In the genomic region with DNA sequence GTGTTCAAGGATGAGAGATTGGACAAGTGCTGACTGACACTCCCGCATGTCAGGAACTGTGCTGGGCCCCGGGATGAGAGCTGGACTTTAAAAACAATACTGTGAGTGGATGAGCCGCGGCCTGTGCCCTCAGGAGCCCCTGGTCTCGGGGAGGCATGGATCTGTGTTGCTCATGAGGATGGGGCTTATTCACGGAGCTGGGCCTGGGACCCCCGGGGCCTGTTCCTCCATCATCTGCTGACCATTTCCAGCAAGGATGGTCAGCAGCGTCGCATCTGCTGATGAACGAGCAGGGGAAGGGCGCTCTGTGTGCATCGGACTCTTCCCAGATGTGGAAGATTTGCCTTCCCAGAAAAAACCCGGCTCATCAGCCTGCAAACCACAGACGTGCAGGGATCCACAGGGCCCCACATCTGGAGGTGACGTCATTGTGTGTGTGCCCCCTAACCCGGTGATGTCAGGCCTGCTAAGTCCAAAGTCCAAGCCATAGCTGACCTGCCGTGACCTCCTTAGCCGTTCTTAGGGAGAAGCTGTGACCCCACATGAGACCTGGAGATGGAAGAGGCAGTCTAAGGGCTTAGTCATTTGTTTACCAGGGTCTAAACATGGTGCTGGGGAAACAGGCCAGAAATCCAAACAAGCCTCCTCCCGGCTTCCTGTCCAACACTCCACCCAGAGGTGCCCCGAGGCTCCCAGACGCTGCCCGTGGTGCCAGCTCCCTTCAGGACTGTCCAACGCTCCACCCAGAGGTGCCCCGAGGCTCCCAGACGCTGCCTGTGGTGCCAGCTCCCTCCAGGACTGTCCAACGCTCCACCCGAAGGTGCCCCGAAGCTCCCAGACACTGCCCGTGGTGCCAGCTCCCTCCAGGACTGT, we compare ENCODE assay signal across 15 cellular contexts.
DNase-seq lines count a peak whose midpoint lies in the region; ATAC-seq and TF ChIP-seq lines count a peak whose summit lies in the region.
"Had no signal": no experiment of that assay in that cellular context is flagged by ENCODE, and none has a peak within 500 bp of the region (broad histone marks: within the 10 kb centered on the region; RNA-seq: fewer than 3 reads in every experiment).

No MANE protein-coding gene starts in this region.

- no peak for TF ChIP-seq CTCF in Panc1 (IDR thresholded peaks at IDR 0.05)
- no peak for TF ChIP-seq CTCF in foreskin keratinocyte (conservative IDR thresholded peaks at IDR 0.05)
- TF ChIP-seq CTCF in glutamatergic neuron (IDR thresholded peaks at IDR 0.05; ENCODE audit: partially characterized antibody, unreplicated experiment): no peak
- TF ChIP-seq CTCF in esophagus muscularis mucosa (IDR thresholded peaks at IDR 0.05): no peak

- no peak for TF ChIP-seq EP300 in esophagus muscularis mucosa (IDR thresholded peaks at IDR 0.05)

- H3K4me3 ChIP-seq in Panc1 (ENCODE audit: low read depth in 2 of 2, low read length in 2 of 2): no peak overlapping the region
- no peak overlapping the region for H3K4me3 ChIP-seq in esophagus muscularis mucosa
- H3K4me3 ChIP-seq: psoas muscle had no signal

- peaks cover 3% of the 10 kb centered on the region for H3K27me3 Mint-ChIP-seq in glutamatergic neuron (ENCODE audit: unreplicated experiment)
- H3K27me3 Mint-ChIP-seq: activated T-helper 17 cell treated with anti-CD3 and anti-CD28 coated beads, Interleukin-2, amount 50 U/mL, for 72 hours; brain had no signal

- H3K36me3 ChIP-seq in Panc1 (ENCODE audit: control insufficient read depth, insufficient read depth, low read length): no peaks in the 10 kb centered on the region
- no peaks in the 10 kb centered on the region for H3K36me3 ChIP-seq in esophagus muscularis mucosa

- CTCF ChIA-PET in Panc1 (lab: Charles Lee): interaction anchor here (0.9 kb wide), 1 partner anchor 150 kb away, joined by 3 read pairs; no protein-coding TSS in a partner anchor

- no peak overlapping the region for H3K27ac Mint-ChIP-seq in glutamatergic neuron (ENCODE audit: unreplicated experiment)
- H3K27ac Mint-ChIP-seq: activated T-helper 17 cell treated with anti-CD3 and anti-CD28 coated beads, Interleukin-2, amount 50 U/mL, for 72 hours; CD8-positive, alpha-beta T cell had no signal

- no peak overlapping the region for H3K4me3 Mint-ChIP-seq in glutamatergic neuron (ENCODE audit: unreplicated experiment)
- H3K4me3 Mint-ChIP-seq: activated T-helper 17 cell treated with anti-CD3 and anti-CD28 coated beads, Interleukin-2, amount 50 U/mL, for 72 hours; brain; CD8-positive, alpha-beta T cell had no signal

- POLR2A ChIA-PET in Panc1 (lab: Charles Lee): interaction anchor here (0.5 kb wide), 1 partner anchor 104 kb away, joined by 5 read pairs; no protein-coding TSS in a partner anchor

- H3K9me3 Mint-ChIP-seq in glutamatergic neuron (ENCODE audit: unreplicated experiment): no peaks in the 10 kb centered on the region
- H3K9me3 Mint-ChIP-seq: activated T-helper 17 cell treated with anti-CD3 and anti-CD28 coated beads, Interleukin-2, amount 50 U/mL, for 72 hours; brain; CD8-positive, alpha-beta T cell had no signal

- ATAC-seq in Panc1 (peak; percentile 90), foreskin keratinocyte (peak; percentile 14), sciatic nerve (peak; percentile 83)
- ATAC-seq: activated T-helper 17 cell treated with anti-CD3 and anti-CD28 coated beads, Interleukin-2, amount 50 U/mL, for 72 hours; CD8-positive, alpha-beta T cell had no signal

- H3K27ac ChIP-seq in Panc1 (ENCODE audit: low read length) (peak overlapping the region; percentile 92), foreskin keratinocyte (no peak overlapping the region), esophagus muscularis mucosa (replicated peaks in 1 of 4) (peak overlapping the region in 1 of 4 donors; percentile 13)
- H3K27ac ChIP-seq: HL-60, psoas muscle had no signal

- H3K4me1 Mint-ChIP-seq in glutamatergic neuron (ENCODE audit: low read depth, unreplicated experiment): peaks cover 13% of the 10 kb centered on the region
- H3K4me1 Mint-ChIP-seq: activated T-helper 17 cell treated with anti-CD3 and anti-CD28 coated beads, Interleukin-2, amount 50 U/mL, for 72 hours had no signal

- H3K4me1 ChIP-seq in Panc1 (ENCODE audit: control insufficient read depth, insufficient read depth, low read length): peaks cover 46% of the 10 kb centered on the region
- H3K4me1 ChIP-seq in foreskin keratinocyte: no peaks in the 10 kb centered on the region
- H3K4me1 ChIP-seq in esophagus muscularis mucosa: peaks cover under 1 to 14% (median 8%) of the 10 kb centered on the region in 4 donors
- H3K4me1 ChIP-seq: psoas muscle had no signal

- peak; percentile 45 for DNase-seq in Daoy (ENCODE audit: low read depth)
- DNase-seq in Panc1 (ENCODE audit: low read depth, low spot score): peak; percentile 80
- no peak for DNase-seq in foreskin keratinocyte
- DNase-seq in sciatic nerve (ENCODE audit: low spot score): no peak
- no peak for DNase-seq in activated naive CD4-positive, alpha-beta T cell (lab: John Stamatoyannopoulos, UW)
- DNase-seq in glutamatergic neuron: no peak
- DNase-seq in esophagus muscularis mucosa (ENCODE audit: extremely low spot score): no peak
- no peak for DNase-seq in activated CD4-positive, alpha-beta T cell treated with anti-CD3 and anti-CD28 coated beads, Interleukin-2, amount 50 U/mL, for 48 hours
- DNase-seq: CD8-positive, alpha-beta T cell; GDM1; T-helper 2 cell had no signal

- H3K9me3 ChIP-seq in Panc1 (ENCODE audit: control insufficient read depth, insufficient read depth, low read depth, low read length) (no peaks in the 10 kb centered on the region), esophagus muscularis mucosa (no peaks in the 10 kb centered on the region)
- H3K9me3 ChIP-seq: psoas muscle had no signal

- WGBS in esophagus muscularis mucosa: 91% methylated on average over 29 of the region's 29 CpGs

- no peak for TF ChIP-seq POLR2A in esophagus muscularis mucosa (IDR thresholded peaks at IDR 0.05; ENCODE audit: low read depth)

- in situ Hi-C loops in Panc1 (cut with HindIII; ENCODE audit: low pct_unique_long_range_greater_than_20kb, low sequenced_read_pairs): no loop called here

- intact Hi-C loops in Panc1 (cut with micrococcal nuclease; ENCODE audit: unreplicated experiment) (no loop called here), sciatic nerve (cut with DNase I) (no loop called here), esophagus muscularis mucosa (cut with DNase I) (no loop called here)

- no TSS peak for BruUV-seq in Panc1 (replicated peaks; lab: Mats Ljungman, UMichigan)

- no peaks in the 10 kb centered on the region for H3K36me3 Mint-ChIP-seq in glutamatergic neuron (ENCODE audit: unreplicated experiment)
- H3K36me3 Mint-ChIP-seq: brain; CD8-positive, alpha-beta T cell had no signal

- H3K27me3 ChIP-seq in Panc1 (ENCODE audit: control insufficient read depth, insufficient read depth, low read length): no peaks in the 10 kb centered on the region
- peaks cover 19% of the 10 kb centered on the region for H3K27me3 ChIP-seq in foreskin keratinocyte
- peaks cover 0 to 15% (median 0%) of the 10 kb centered on the region in 4 donors for H3K27me3 ChIP-seq in esophagus muscularis mucosa

Comparison
In these comparisons a context has a peak if more than half of its experiments do, and no peak if none do; other contexts are left out.
1. DNase-seq: peak in Daoy (single experiment) and Panc1 (single experiment); none in foreskin keratinocyte (0 of 2), sciatic nerve (single experiment), activated naive CD4-positive, alpha-beta T cell (0 of 4), glutamatergic neuron (single experiment), esophagus muscularis mucosa (single experiment) and activated CD4-positive, alpha-beta T cell treated with anti-CD3 and anti-CD28 coated beads, Interleukin-2, amount 50 U/mL, for 48 hours (0 of 2).
2. ATAC-seq: peak in every context shown above with its lines; median percentile 90 in Panc1; 83 in sciatic nerve; 14 in foreskin keratinocyte.